Comparison of ENCODE assay signal across 13 cellular contexts in genomic region chrX:2316534-2316933, GRCh38.
A peak's percentile ranks its signal among the peaks of the same experiment; 100 is the strongest.
DNase-seq lines count a peak whose midpoint lies in the region; ATAC-seq and TF ChIP-seq lines count a peak whose summit lies in the region.
"Had no signal": no experiment of that assay in that cellular context is flagged by ENCODE, and none has a peak within 500 bp of the region (broad histone marks: within the 10 kb centered on the region; RNA-seq: fewer than 3 reads in every experiment).

No MANE protein-coding gene starts in this region.

- no peak overlapping the region for H3K4me3 Mint-ChIP-seq in neural progenitor cell
- H3K4me3 Mint-ChIP-seq: CD14-positive monocyte; CD8-positive, alpha-beta T cell had no signal

- ATAC-seq in HG02852 (IDR thresholded peaks at IDR 0.05; ENCODE audit: unreplicated experiment): no peak
- ATAC-seq: CD8-positive, alpha-beta T cell had no signal

- H3K4me1 ChIP-seq in neural progenitor cell: peaks cover 6% of the 10 kb centered on the region

- no peaks in the 10 kb centered on the region for H3K79me2 ChIP-seq in neural progenitor cell (ENCODE audit: low read depth)

- no peaks in the 10 kb centered on the region for H3K36me3 ChIP-seq in neural progenitor cell

- no peak for TF ChIP-seq CTCF in neural progenitor cell (IDR thresholded peaks at IDR 0.05)
- no peak for TF ChIP-seq CTCF in lower leg skin (IDR thresholded peaks at IDR 0.05)

- peaks cover 9% of the 10 kb centered on the region for H3F3A ChIP-seq in neural progenitor cell (ENCODE audit: low read depth)

- H3K27ac Mint-ChIP-seq in neural progenitor cell: peak overlapping the region; percentile 11
- H3K27ac Mint-ChIP-seq: CD8-positive, alpha-beta T cell had no signal

- peak; percentile 52 for DNase-seq in EH (ENCODE audit: low read depth)
- DNase-seq in M059J (ENCODE audit: low read depth): peak; percentile 3
- peak; percentile 21 for DNase-seq in astrocyte of the hippocampus (ENCODE audit: low read depth, low spot score)
- DNase-seq in neural progenitor cell (ENCODE audit: low spot score): no peak
- DNase-seq in lower leg skin (ENCODE audit: low spot score in 2 of 2): no peak
- DNase-seq in ecto neural progenitor cell (ENCODE audit: low spot score): no peak
- no peak for DNase-seq in AG08395 (ENCODE audit: low spot score)
- DNase-seq: CD8-positive, alpha-beta T cell; COR-L47; DND-41; GF-D8 had no signal

- H3K27ac ChIP-seq in neural progenitor cell: no peak overlapping the region

- H3K27me3 Mint-ChIP-seq in neural progenitor cell (ENCODE audit: insufficient read depth, low read depth): no peaks in the 10 kb centered on the region

- H3K4me3 ChIP-seq in neural progenitor cell (no peak overlapping the region), lower leg skin (ENCODE audit: low read depth, poor library complexity, severe bottlenecking) (no peak overlapping the region)

- no peak overlapping the region for H3K4me2 ChIP-seq in neural progenitor cell

- H3K4me1 Mint-ChIP-seq in neural progenitor cell: peaks cover 43% of the 10 kb centered on the region

- intact Hi-C loops in lower leg skin (cut with DNase I; ENCODE audit: low total_unique reads): no loop called here

- peaks cover 17% of the 10 kb centered on the region for H3K36me3 Mint-ChIP-seq in neural progenitor cell

- no peaks in the 10 kb centered on the region for H3K27me3 ChIP-seq in neural progenitor cell

- H4K20me1 ChIP-seq in neural progenitor cell (ENCODE audit: low read depth): no peaks in the 10 kb centered on the region

- H3K9ac ChIP-seq in neural progenitor cell: no peak overlapping the region

- H3K9me3 ChIP-seq in neural progenitor cell (ENCODE audit: low read depth): no peaks in the 10 kb centered on the region

- no peak overlapping the region for H2AFZ ChIP-seq in neural progenitor cell (replicated peaks)

- peaks cover 25% of the 10 kb centered on the region for H3K9me3 Mint-ChIP-seq in neural progenitor cell

- 47 to 57% methylated on average over 4 of the region's 4 CpGs for WGBS in lower leg skin, 2 donors

- no peak for TF ChIP-seq POLR2A in lower leg skin (IDR thresholded peaks at IDR 0.05)

Comparison
In these comparisons a context has a peak if more than half of its experiments do, and no peak if none do; other contexts are left out.
1. DNase-seq: peak in EH (single experiment), M059J (single experiment) and astrocyte of the hippocampus (single experiment); none in neural progenitor cell (single experiment), lower leg skin (0 of 2), ecto neural progenitor cell (single experiment) and AG08395 (single experiment).